In genomic region chr12:57549909-57550627, GRCh38 we compare ENCODE assay signal across 8 cellular contexts. TPM values are rescaled to one million over a fixed set of nuclear protein-coding genes. Genes with fewer than 3 reads are reported as not detected.
DNase-seq lines count a peak whose midpoint lies in the region; ATAC-seq, FAIRE-seq and TF ChIP-seq lines count a peak whose summit lies in the region.

KIF5A (plus strand) TSS chr12:57550044; CDS start chr12:57550272, 228 bp downstream.

- no TSS peak for BruUV-seq in GM12878 (replicated peaks; lab: Mats Ljungman, UMichigan)

- H3K27ac Mint-ChIP-seq in T-helper 17 cell: peak within 1 kb of the TSS; percentile 47

- H4K20me1 ChIP-seq in GM12878 (ENCODE audit: control insufficient read depth, insufficient read depth): no peaks in the 10 kb centered on the region

- 8% methylated on average over 32 of the region's 51 CpGs for WGBS in GM12878 (ENCODE audit: insufficient coverage, insufficient replicate concordance, low lambda C conversion rate, missing lambda C conversion rate)

- peak in 1 of 3 experiments; percentile 17; a peak in 1 of 6 replicates for TF ChIP-seq CTCF in GM12878 (IDR thresholded peaks at IDR 0.05 in 2 of 3, conservative IDR thresholded peaks at IDR 0.05 in 1 of 3; ENCODE audit: control insufficient read depth in 2 of 3, extremely low read depth in 1 of 3, insufficient read depth in 1 of 3, low read depth in 3 of 3, low read length in 3 of 3)
- no peak for TF ChIP-seq CTCF in kidney (IDR thresholded peaks at IDR 0.05; ENCODE audit: borderline replicate concordance, extremely low read depth, insufficient read depth)

- no peaks in the 10 kb centered on the region for H3K36me3 Mint-ChIP-seq in T-helper 17 cell (ENCODE audit: low read depth)

- peak within 1 kb of the TSS; percentile 68 for H2AFZ ChIP-seq in GM12878 (ENCODE audit: control insufficient read depth, low read depth, low read length)

- TF ChIP-seq EP300 in GM12878 (IDR thresholded peaks at IDR 0.05; ENCODE audit: borderline replicate concordance in 1 of 2, control insufficient read depth in 1 of 2, low read depth in 2 of 2, low read length in 2 of 2): no peak

- peaks cover 15% of the 10 kb centered on the region for H3K27me3 Mint-ChIP-seq in T-helper 17 cell

- H3K4me1 ChIP-seq in HAP-1 (peaks cover 16% of the 10 kb centered on the region), GM12878 (ENCODE audit: control insufficient read depth, insufficient read depth, low read length) (peaks cover 9% of the 10 kb centered on the region; the same call in 1 of the 2 replicates), kidney (ENCODE audit: control insufficient read depth in 1 of 2, insufficient read depth in 1 of 2, low read depth in 1 of 2, low read length in 2 of 2) (peaks cover 14% of the 10 kb centered on the region in 2 donors)

- peak within 1 kb of the TSS; percentile 84 for H3K4me2 ChIP-seq in GM12878 (ENCODE audit: control insufficient read depth, insufficient read depth)

- H3K4me3 ChIP-seq in HAP-1 (peak within 1 kb of the TSS; percentile 8; the same call in 1 of the 2 replicates), GM12878 (peak within 1 kb of the TSS; percentile 73), kidney (ENCODE audit: low read length in 2 of 2) (peak within 1 kb of the TSS; percentile 14 to 52)

- peak; percentile 49 for ATAC-seq in T-helper 17 cell
- ATAC-seq in GM12878: peak; percentile 58
- ATAC-seq in HG03045 (IDR thresholded peaks at IDR 0.05; ENCODE audit: unreplicated experiment): no peak

- peak; percentile 41; the same call in 1 of the 2 replicates for TF ChIP-seq POLR2A in GM12878 (IDR thresholded peaks at IDR 0.05; ENCODE audit: low read depth, low read length)

- H3K9me3 ChIP-seq in HAP-1 (no peaks in the 10 kb centered on the region), T-helper 17 cell (ENCODE audit: control insufficient read depth, low read length, poor library complexity, severe bottlenecking) (no peaks in the 10 kb centered on the region), GM12878 (replicated peaks; ENCODE audit: control insufficient read depth, insufficient read depth, low read length) (no peaks in the 10 kb centered on the region), kidney (ENCODE audit: control insufficient read depth in 1 of 2, low read length in 2 of 2) (no peaks in the 10 kb centered on the region)

- peak; percentile 80 for DNase-seq in AG20443 (ENCODE audit: low spot score)
- DNase-seq in HAP-1 (ENCODE audit: low spot score in 2 of 2): peak in 1 of 2 experiments; percentile 48
- peak in 2 of 3 donors; percentile 49 to 54 for DNase-seq in T-helper 17 cell
- no peak for DNase-seq in GM12878 (ENCODE audit: low read depth, low spot score)
- DNase-seq in kidney: peak; percentile 77
- peak; percentile 55 for DNase-seq in stimulated activated CD4-positive, alpha-beta T cell treated with anti-CD3 and anti-CD28 coated beads, Interleukin-4, amount 100 ng/mL, for 24 hours
- no peak for DNase-seq in NCI-H226

- H3K36me3 ChIP-seq in HAP-1 (replicated peaks) (peaks cover 6% of the 10 kb centered on the region; the same call in 1 of the 2 replicates), GM12878 (ENCODE audit: control insufficient read depth in 2 of 2, insufficient read depth in 2 of 2, low read length in 1 of 2) (no peaks in the 10 kb centered on the region), kidney (ENCODE audit: control insufficient read depth in 1 of 2, insufficient read depth in 2 of 2, low read length in 2 of 2) (no peaks in the 10 kb centered on the region)

- no peak for FAIRE-seq in GM12878 (lab: Jason Lieb, UNC)
- FAIRE-seq in kidney (lab: Jason Lieb, UNC): no peak

- in situ Hi-C loops in HAP-1 (cut with MboI; ENCODE audit: low sequenced_read_pairs): no loop called here
- in situ Hi-C loops in GM12878 (cut with MboI): no loop called here

- CTCF ChIA-PET in GM12878 (lab: Yijun Ruan, JAX): no interaction called here

- H3K27ac ChIP-seq in GM12878 (ENCODE audit: control insufficient read depth, insufficient read depth) (no peak within 1 kb of the TSS), kidney (ENCODE audit: low read depth in 2 of 2, low read length in 2 of 2) (no peak within 1 kb of the TSS)

- peak within 1 kb of the TSS; percentile 89 for H3K4me3 Mint-ChIP-seq in T-helper 17 cell

- no peak within 1 kb of the TSS; the same call in 1 of the 2 replicates for H3K9ac ChIP-seq in GM12878 (ENCODE audit: control insufficient read depth, insufficient read depth, low read length)
- H3K9ac ChIP-seq in kidney (ENCODE audit: low read length in 2 of 2): peak within 1 kb of the TSS in 1 of 2 donors; percentile 54

- peaks cover 38% of the 10 kb centered on the region for H3K4me1 Mint-ChIP-seq in T-helper 17 cell

- POLR2A ChIA-PET in GM12878 (lab: Charles Lee): no interaction called here

- peaks cover 16% of the 10 kb centered on the region for H3K79me2 ChIP-seq in GM12878 (ENCODE audit: control insufficient read depth, insufficient read depth, low read length)

- SMC1A ChIA-PET in GM12878 (lab: Charles Lee; ENCODE audit: uncharacterized antibody, unreplicated experiment): no interaction called here

- H3K27me3 ChIP-seq in HAP-1 (ENCODE audit: low read depth) (0 out of 2 replicates have a peak, but pooled peaks cover 2% of the 10 kb centered on the region), GM12878 (replicated peaks in 1 of 2; ENCODE audit: control insufficient read depth in 2 of 2, insufficient read depth in 2 of 2, low read length in 1 of 2) (peaks cover 0 to 3% of the 10 kb centered on the region in 2 experiments; a peak in 2 of 4 replicates)

- RAD21 ChIA-PET in GM12878 (lab: Charles Lee; ENCODE audit: unreplicated experiment): no interaction called here

- intact Hi-C loops in GM12878 (cut with micrococcal nuclease; ENCODE audit: unreplicated experiment) (no loop called here), kidney (cut with DNase I) (no loop called here)

- TF ChIP-seq RAD21 in GM12878 (IDR thresholded peaks at IDR 0.05; ENCODE audit: insufficient read depth, low read depth, low read length): no peak

TF ChIP-seq in GM12878, 131 proteins besides CTCF, POLR2A, EP300 and RAD21:
- TF ChIP-seq EGR1 (IDR thresholded peaks at IDR 0.05; ENCODE audit: borderline replicate concordance in 1 of 2, low read depth in 2 of 2, low read length in 2 of 2): peak in 1 of 2 experiments; percentile 57; a peak in 1 of 3 replicates
- TF ChIP-seq IRF5 (IDR thresholded peaks at IDR 0.05; ENCODE audit: borderline replicate concordance): no peak
TF ChIP-seq in GM12878: peak in this region for 1.

RNA-seq across cellular contexts. Expression of gene KIF5A, which starts in this region (rescaled TPM):
- total RNA-seq in T-helper 17 cell (under 1 TPM; 0.35 to 0.63 TPM), GM12878 (2014; rRNA removed) (1.0 and 1.1 TPM in 2 replicates), GM12878 (2014; rRNA removed; fragmentation: Illumina TruSeq; extraction: Trizol) (1.1 and 1.3 TPM in 2 replicates), GM12878 (2021) (2.2 and 2.9 TPM in 2 replicates), kidney (1.3 TPM)
- 0.73 and 0.77 TPM in 2 replicates for total RNA-seq in GM12878 (2013; cell fraction: nucleolus; rRNA removed)
- 0.24 TPM for polyA plus RNA-seq in GM12878 (2011; ENCODE audit: low read depth)
- polyA plus RNA-seq in GM12878 (2011; rRNA removed) (0.48 and 0.56 TPM in 2 replicates), GM12878 (2014; fragmentation: Illumina TruSeq; extraction: Trizol) (2.0 and 2.2 TPM in 2 replicates), GM12878 (2014; fragmentation: Nextera tagmentation; extraction: Ambion mirVana) (under 1 TPM; 0.35 to 0.44 TPM), GM12878 (2014; rRNA removed) (1.7 and 2.0 TPM in 2 replicates), GM12878 (2016; fragmentation: Nextera tagmentation; extraction: Ambion mirVana) (under 1 TPM; 0.69 to 0.92 TPM), kidney (ENCODE audit: insufficient read depth, low read depth, low replicate concordance) (0.69 TPM)
- polyA plus RNA-seq in GM12878 (2011; cell fraction: cytosol; rRNA removed): 0.30 and 0.31 TPM in 2 replicates
- polyA plus RNA-seq in GM12878 (2011; cell fraction: nucleus; rRNA removed): 1.2 and 1.5 TPM in 2 replicates
- polyA plus RNA-seq in GM12878 (2012): 0.51 and 0.79 TPM in 2 replicates
- polyA minus RNA-seq in GM12878 (2011; rRNA and poly(A)+ RNA removed): 0.36 and 0.51 TPM in 2 replicates
- 0.10 TPM in 1 of 2 replicates, not detected in the other for polyA minus RNA-seq in GM12878 (2011; cell fraction: cytosol; rRNA and poly(A)+ RNA removed)
- 0.24 and 0.29 TPM in 2 replicates for polyA minus RNA-seq in GM12878 (2011; cell fraction: nucleus; rRNA and poly(A)+ RNA removed)

Comparison
In these comparisons a context has a peak if more than half of its experiments do, and no peak if none do; other contexts are left out.
1. Peak in DNase-seq and ATAC-seq in T-helper 17 cell; RNA of the gene not detected or under 1 TPM.
2. DNase-seq: peak in AG20443 (single experiment), kidney (single experiment) and stimulated activated CD4-positive, alpha-beta T cell treated with anti-CD3 and anti-CD28 coated beads, Interleukin-4, amount 100 ng/mL, for 24 hours (single experiment); none in GM12878 (single experiment) and NCI-H226 (single experiment).
3. H3K4me3 ChIP-seq: peak in every context shown above with its lines; median percentile 73 in GM12878; 33 in kidney; 8 in HAP-1.